In the genomic region with DNA sequence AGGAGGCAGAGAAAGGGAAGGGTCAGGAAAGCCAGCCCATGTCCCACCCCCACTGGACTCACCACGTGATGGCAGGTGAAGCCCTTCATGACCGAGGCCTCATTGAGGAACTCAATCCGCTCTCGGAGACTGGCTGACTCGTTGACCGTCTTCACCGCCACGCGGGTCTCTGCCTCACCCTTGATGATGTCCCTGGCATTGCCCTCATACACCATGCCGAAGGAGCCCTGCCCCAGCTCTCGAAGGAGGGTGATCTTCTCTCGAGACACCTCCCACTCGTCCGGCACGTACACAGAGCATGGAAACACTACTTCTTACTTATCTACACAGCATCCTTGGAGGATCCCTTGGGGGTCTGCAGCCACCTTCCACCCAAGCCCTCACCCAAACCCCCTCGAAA, we compare ENCODE assay signal across 19 cellular contexts. TPM values are rescaled to one million over a fixed set of nuclear protein-coding genes. Genes with fewer than 3 reads are reported as not detected.
A peak's percentile ranks its signal among the peaks of the same experiment; 100 is the strongest.
DNase-seq lines count a peak whose midpoint lies in the region; TF ChIP-seq lines count a peak whose summit lies in the region.
"Had no signal": no experiment of that assay in that cellular context is flagged by ENCODE, and none has a peak within 500 bp of the region (broad histone marks: within the 10 kb centered on the region; RNA-seq: fewer than 3 reads in every experiment).

No MANE protein-coding gene starts in this region.

- H3K4me1 ChIP-seq in vagina = no peaks in the 10 kb centered on the region
- no peaks in the 10 kb centered on the region for H3K4me1 ChIP-seq in endodermal cell (ENCODE audit: control insufficient read depth, insufficient read depth, low read length)
- H3K4me1 ChIP-seq: BE2C, BLaER1 had no signal

- H3K4me3 ChIP-seq in vagina (no peak overlapping the region), endodermal cell (ENCODE audit: low read length) (no peak overlapping the region)
- H3K4me3 ChIP-seq: BLaER1 had no signal

- peaks cover 9% of the 10 kb centered on the region for H3K27me3 Mint-ChIP-seq in endothelial cell (ENCODE audit: unreplicated experiment)
- H3K27me3 Mint-ChIP-seq in activated T-helper 1 cell treated with anti-CD3 and anti-CD28 coated beads, Interleukin-12 subunit alpha, Interleukin-12 subunit beta, Interleukin-2, Interleukin-4 antibody, amounts not matched to agents 30 ng/mL and 10 ng/mL and 1 ng/mL, durations not matched to agents 14 hours and 24 hours and 36 hours (ENCODE audit: insufficient read depth) = no peaks in the 10 kb centered on the region
- no peaks in the 10 kb centered on the region for H3K27me3 Mint-ChIP-seq in endodermal cell (ENCODE audit: insufficient read depth)
- H3K27me3 Mint-ChIP-seq: CD4-positive, alpha-beta memory T cell; CD4-positive, CD25-positive, alpha-beta regulatory T cell had no signal

- H3K4me3 Mint-ChIP-seq in endothelial cell (ENCODE audit: unreplicated experiment) (peak overlapping the region; percentile 65), endodermal cell (no peak overlapping the region)
- H3K4me3 Mint-ChIP-seq in activated T-helper 1 cell treated with anti-CD3 and anti-CD28 coated beads, Interleukin-12 subunit alpha, Interleukin-12 subunit beta, Interleukin-2, Interleukin-4 antibody, amounts not matched to agents 30 ng/mL and 10 ng/mL and 1 ng/mL, durations not matched to agents 14 hours and 24 hours and 36 hours = no peak overlapping the region
- H3K4me3 Mint-ChIP-seq: CD14-positive monocyte; CD4-positive, alpha-beta memory T cell; CD4-positive, CD25-positive, alpha-beta regulatory T cell; CD8-positive, alpha-beta memory T cell had no signal

- H3K36me3 ChIP-seq in vagina (peaks cover 12 to 84% of the 10 kb centered on the region in 2 donors), endodermal cell (ENCODE audit: control insufficient read depth, insufficient read depth, low read length) (peaks cover 33% of the 10 kb centered on the region)

- no peak for TF ChIP-seq POLR2A in vagina (IDR thresholded peaks at IDR 0.05)

- intact Hi-C loops in vagina (cut with DNase I) (no loop called here), cardiac septum (cut with DNase I) (no loop called here)
- intact Hi-C loops in activated T-helper 1 cell treated with anti-CD3 and anti-CD28 coated beads, Interleukin-12 subunit alpha, Interleukin-12 subunit beta, Interleukin-2, Interleukin-4 antibody, amounts not matched to agents 30 ng/mL and 10 ng/mL and 1 ng/mL, durations not matched to agents 14 hours and 24 hours and 36 hours (cut with micrococcal nuclease) = no loop called here

- DNase-seq in endothelial cell (ENCODE audit: low spot score) (no peak), mesenteric fat pad (ENCODE audit: low spot score) (peak; percentile 88), vagina (ENCODE audit: extremely low spot score in 2 of 2) (no peak), cardiac septum (ENCODE audit: low spot score) (no peak), endodermal cell (no peak)
- no peak for DNase-seq in activated T-helper 1 cell treated with anti-CD3 and anti-CD28 coated beads, Interleukin-12 subunit alpha, Interleukin-12 subunit beta, Interleukin-2, Interleukin-4 antibody, amounts not matched to agents 30 ng/mL and 10 ng/mL and 1 ng/mL, durations not matched to agents 14 hours and 24 hours and 36 hours (ENCODE audit: low spot score)
- DNase-seq: 8988T; ACHN; BE2C; C1 segment of cervical spinal cord; CD4-positive, alpha-beta memory T cell; CD4-positive, CD25-positive, alpha-beta regulatory T cell; CD8-positive, alpha-beta memory T cell; COR-L47; DMS79 treated with DMSO at 0.1 percent for 48 hours; GF-D8 had no signal

- H3K4me1 Mint-ChIP-seq in endothelial cell (ENCODE audit: unreplicated experiment) (no peaks in the 10 kb centered on the region), endodermal cell (no peaks in the 10 kb centered on the region)
- no peaks in the 10 kb centered on the region for H3K4me1 Mint-ChIP-seq in activated T-helper 1 cell treated with anti-CD3 and anti-CD28 coated beads, Interleukin-12 subunit alpha, Interleukin-12 subunit beta, Interleukin-2, Interleukin-4 antibody, amounts not matched to agents 30 ng/mL and 10 ng/mL and 1 ng/mL, durations not matched to agents 14 hours and 24 hours and 36 hours (ENCODE audit: low read depth)
- H3K4me1 Mint-ChIP-seq: CD14-positive monocyte; CD4-positive, alpha-beta memory T cell; CD4-positive, CD25-positive, alpha-beta regulatory T cell; CD8-positive, alpha-beta memory T cell had no signal

- H3K36me3 Mint-ChIP-seq in endothelial cell (ENCODE audit: low read depth, unreplicated experiment) (peaks cover 53% of the 10 kb centered on the region), endodermal cell (ENCODE audit: low read depth) (peaks cover 71% of the 10 kb centered on the region)
- H3K36me3 Mint-ChIP-seq in activated T-helper 1 cell treated with anti-CD3 and anti-CD28 coated beads, Interleukin-12 subunit alpha, Interleukin-12 subunit beta, Interleukin-2, Interleukin-4 antibody, amounts not matched to agents 30 ng/mL and 10 ng/mL and 1 ng/mL, durations not matched to agents 14 hours and 24 hours and 36 hours (ENCODE audit: low read depth) = peaks cover 2% of the 10 kb centered on the region
- H3K36me3 Mint-ChIP-seq: CD4-positive, CD25-positive, alpha-beta regulatory T cell had no signal

- peak overlapping the region; percentile 13 for H3K27ac ChIP-seq in layer of hippocampus (ENCODE audit: low read depth, low read length)
- H3K27ac ChIP-seq in vagina = peak overlapping the region; percentile 39
- H3K27ac ChIP-seq in endodermal cell (ENCODE audit: low read depth, low read length) = no peak overlapping the region
- H3K27ac ChIP-seq: BLaER1 had no signal

- TF ChIP-seq CTCF in endothelial cell (IDR thresholded peaks at IDR 0.05; ENCODE audit: unreplicated experiment) (no peak), vagina (IDR thresholded peaks at IDR 0.05) (no peak), endodermal cell (conservative IDR thresholded peaks at IDR 0.05) (no peak)

- H3K27me3 ChIP-seq in layer of hippocampus (ENCODE audit: control insufficient read depth, insufficient read depth, low read length) (no peaks in the 10 kb centered on the region), vagina (no peaks in the 10 kb centered on the region), endodermal cell (ENCODE audit: control insufficient read depth, insufficient read depth, low read length, poor library complexity, severe bottlenecking) (no peaks in the 10 kb centered on the region)
- H3K27me3 ChIP-seq: BE2C, BLaER1 had no signal

- peaks cover 12% of the 10 kb centered on the region for H3K9me3 ChIP-seq in vagina
- H3K9me3 ChIP-seq in endodermal cell (ENCODE audit: control insufficient read depth, low read length) = peaks cover 19% of the 10 kb centered on the region
- H3K9me3 ChIP-seq: BE2C had no signal

- no peak overlapping the region for H3K9ac ChIP-seq in endodermal cell (ENCODE audit: extremely low read depth, low read length, poor library complexity, severe bottlenecking)
- H3K9ac ChIP-seq: BLaER1 had no signal

- WGBS in endodermal cell (ENCODE audit: insufficient coverage in 1 of 2, insufficient read length in 1 of 2), 2 experiments = 94 to 96% methylated on average over 8 to 16 of the region's 16 CpGs

- H3K9me3 Mint-ChIP-seq in endothelial cell (ENCODE audit: unreplicated experiment) = peaks cover 5% of the 10 kb centered on the region
- peaks cover 22% of the 10 kb centered on the region for H3K9me3 Mint-ChIP-seq in activated T-helper 1 cell treated with anti-CD3 and anti-CD28 coated beads, Interleukin-12 subunit alpha, Interleukin-12 subunit beta, Interleukin-2, Interleukin-4 antibody, amounts not matched to agents 30 ng/mL and 10 ng/mL and 1 ng/mL, durations not matched to agents 14 hours and 24 hours and 36 hours
- peaks cover 30% of the 10 kb centered on the region for H3K9me3 Mint-ChIP-seq in endodermal cell

- H3K27ac Mint-ChIP-seq in endothelial cell (ENCODE audit: unreplicated experiment) (no peak overlapping the region), endodermal cell (no peak overlapping the region)
- no peak overlapping the region for H3K27ac Mint-ChIP-seq in activated T-helper 1 cell treated with anti-CD3 and anti-CD28 coated beads, Interleukin-12 subunit alpha, Interleukin-12 subunit beta, Interleukin-2, Interleukin-4 antibody, amounts not matched to agents 30 ng/mL and 10 ng/mL and 1 ng/mL, durations not matched to agents 14 hours and 24 hours and 36 hours
- H3K27ac Mint-ChIP-seq: CD4-positive, alpha-beta memory T cell; CD4-positive, CD25-positive, alpha-beta regulatory T cell; CD8-positive, alpha-beta memory T cell had no signal

RNA-seq across cellular contexts. Expression of a gene that starts 55.7 kb away (rescaled TPM):
- total RNA-seq in endothelial cell (ENCODE audit: unreplicated experiment) (10.3 TPM), mesenteric fat pad (6.2 TPM), vagina (10.1 TPM), cardiac septum (4.7 TPM), endodermal cell (1 to 10 TPM; 8.3 to 9.8 TPM)
- 12.2 and 13.3 TPM in 2 replicates for total RNA-seq in activated T-helper 1 cell treated with anti-CD3 and anti-CD28 coated beads, Interleukin-12 subunit alpha, Interleukin-12 subunit beta, Interleukin-2, Interleukin-4 antibody, amounts not matched to agents 30 ng/mL and 10 ng/mL and 1 ng/mL, durations not matched to agents 14 hours and 24 hours and 36 hours
- 4.5 TPM for polyA plus RNA-seq in endodermal cell (2013, experiment 1 of 2)
- 4.8 TPM for polyA plus RNA-seq in endodermal cell (2013, experiment 2 of 2)
